8 cellular contexts compared by ENCODE assay signal in genomic region chr10:123995461-123996131, GRCh38.
DNase-seq lines count a peak whose midpoint lies in the region; ATAC-seq and TF ChIP-seq lines count a peak whose summit lies in the region.

No MANE protein-coding gene starts in this region.

- DNase-seq in NCI-H82 (lab: John Stamatoyannopoulos, UW) (peak; percentile 38), NCI-H82 treated with DMSO at 0.1 percent for 48 hours (lab: John Stamatoyannopoulos, UW; ENCODE audit: unreplicated experiment) (no peak), SK-N-DZ (ENCODE audit: low spot score) (peak; percentile 58), esophagus muscularis mucosa (ENCODE audit: extremely low spot score) (peak; percentile 93), NCI-H2029 treated with DMSO at 0.1 percent for 48 hours (lab: John Stamatoyannopoulos, UW) (no peak)

- peak; percentile 6 for TF ChIP-seq EP300 in esophagus muscularis mucosa (IDR thresholded peaks at IDR 0.05)

- peaks cover 0 to 18% (median 5%) of the 10 kb centered on the region in 4 donors for H3K27me3 ChIP-seq in esophagus muscularis mucosa
- H3K27me3 ChIP-seq in muscle layer of colon (ENCODE audit: control insufficient read depth in 1 of 2, insufficient read depth in 2 of 2, low read length in 2 of 2), result peaks cover 4 to 13% of the 10 kb centered on the region in 2 donors

- no peaks in the 10 kb centered on the region for H3K36me3 ChIP-seq in esophagus muscularis mucosa
- H3K36me3 ChIP-seq in muscle layer of colon (ENCODE audit: insufficient read depth, low read length), result no peaks in the 10 kb centered on the region

- intact Hi-C loops in esophagus muscularis mucosa (cut with DNase I), result no loop called here

- 32% methylated on average over 9 of the region's 27 CpGs for WGBS in esophagus muscularis mucosa

- peak overlapping the region; percentile 59 for H3K9ac ChIP-seq in muscle layer of colon (ENCODE audit: low read length)

- ATAC-seq in HG02678 (IDR thresholded peaks at IDR 0.05; ENCODE audit: unreplicated experiment) (peak; percentile 56), HG03280 (IDR thresholded peaks at IDR 0.05; ENCODE audit: unreplicated experiment) (no peak)

- peak; percentile 45 to 75 (median 72) for TF ChIP-seq CTCF in esophagus muscularis mucosa (IDR thresholded peaks at IDR 0.05)

- TF ChIP-seq POLR2A in esophagus muscularis mucosa (IDR thresholded peaks at IDR 0.05; ENCODE audit: low read depth), result no peak

- H3K27ac ChIP-seq in esophagus muscularis mucosa (replicated peaks in 1 of 4) (peak overlapping the region; percentile 54 to 71 (median 68)), muscle layer of colon (ENCODE audit: low read depth, low read length) (peak overlapping the region; percentile 62)

- peak overlapping the region; percentile 30 to 43 (median 41) for H3K4me3 ChIP-seq in esophagus muscularis mucosa
- peak overlapping the region in 1 of 2 donors; percentile 69 for H3K4me3 ChIP-seq in muscle layer of colon (ENCODE audit: low read depth in 1 of 2, low read length in 2 of 2)

- H3K4me1 ChIP-seq in esophagus muscularis mucosa (peaks cover 21 to 53% (median 50%) of the 10 kb centered on the region in 4 donors), muscle layer of colon (ENCODE audit: insufficient read depth, low read length) (peaks cover 22% of the 10 kb centered on the region)

- H3K9me3 ChIP-seq in esophagus muscularis mucosa, result no peaks in the 10 kb centered on the region
- H3K9me3 ChIP-seq in muscle layer of colon (ENCODE audit: low read length), result no peaks in the 10 kb centered on the region

Comparison
In these comparisons a context has a peak if more than half of its experiments do, and no peak if none do; other contexts are left out.
1. DNase-seq: peak in NCI-H82 (single experiment), SK-N-DZ (single experiment) and esophagus muscularis mucosa (single experiment); none in NCI-H82 treated with DMSO at 0.1 percent for 48 hours (single experiment) and NCI-H2029 treated with DMSO at 0.1 percent for 48 hours (single experiment).